Comparison of ENCODE assay signal across 1 cellular context in the genomic region with DNA sequence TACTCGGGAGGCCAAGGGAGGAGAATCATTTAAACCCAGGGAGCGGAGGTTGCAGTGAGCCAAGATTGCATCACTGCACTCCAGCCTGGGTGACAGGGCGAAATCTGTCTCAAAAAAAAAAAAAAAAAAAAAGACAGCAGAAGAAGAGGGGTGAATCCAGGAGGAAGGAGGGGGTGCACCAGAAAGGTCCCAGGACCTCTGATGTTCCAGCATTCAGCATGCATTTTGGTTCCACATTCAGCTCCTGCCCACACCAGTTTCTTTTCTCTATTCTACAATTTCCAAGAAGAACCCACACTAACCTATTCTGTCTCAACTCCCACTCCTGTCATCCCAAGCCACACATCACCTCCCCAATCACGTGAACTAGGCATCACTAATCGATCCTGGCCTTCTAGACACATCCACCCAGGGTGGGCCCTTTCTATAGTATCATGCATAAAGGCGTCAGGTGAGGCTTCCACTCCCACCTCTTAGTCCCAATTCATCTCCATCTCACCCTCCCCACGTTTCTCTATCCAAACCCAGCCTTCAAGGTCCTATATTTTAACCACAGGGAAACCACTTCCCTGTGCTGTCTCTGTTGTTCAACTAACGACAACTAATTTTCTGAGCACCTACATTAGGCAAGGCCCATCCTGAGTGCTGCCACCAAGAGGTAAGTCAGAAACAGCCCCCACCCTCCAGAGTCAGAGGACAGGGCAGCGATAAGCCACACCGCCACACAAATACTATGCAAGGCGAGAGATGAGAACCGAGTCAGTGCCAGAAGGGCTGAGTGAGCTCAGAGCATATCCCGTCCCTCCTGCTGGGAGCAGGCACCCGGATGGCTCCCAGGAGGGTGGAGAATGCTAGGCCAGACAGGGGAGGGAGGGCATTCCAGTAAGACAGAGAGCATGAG.
TF ChIP-seq lines count a peak whose summit lies in the region.

No MANE protein-coding gene starts in this region.

TF ChIP-seq in HEK293, 187 proteins besides CTCF, POLR2A, EP300 and RAD21 (continued from another document):
- peak; percentile 61 for TF ChIP-seq ZNF629 (tag by site-specific recombination; IDR thresholded peaks at IDR 0.05)
TF ChIP-seq in HEK293: peak in this region for 49.
